Comparison of ENCODE assay signal across 12 cellular contexts in the genomic region with DNA sequence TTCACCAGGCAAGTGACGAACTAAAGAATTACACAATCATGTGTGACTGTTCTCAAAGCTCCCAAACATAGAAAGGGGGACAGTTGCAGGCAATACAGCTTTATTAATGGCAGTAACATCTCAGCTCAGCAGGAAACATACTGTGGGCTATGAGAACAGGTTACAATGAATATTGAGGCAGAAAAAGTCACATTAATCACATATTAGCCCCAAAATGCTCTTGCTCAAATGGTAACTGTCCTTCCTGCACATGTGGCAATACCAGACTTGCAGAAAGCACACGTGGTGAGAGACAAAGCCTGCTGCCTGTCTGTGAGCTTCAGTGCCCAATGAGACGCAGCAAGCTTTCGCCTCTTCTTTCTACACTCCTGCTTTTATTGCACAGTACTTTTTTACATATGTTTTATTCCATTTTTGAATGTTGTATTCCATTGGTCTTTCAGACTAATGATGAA.
DNase-seq lines count a peak whose midpoint lies in the region; ATAC-seq and TF ChIP-seq lines count a peak whose summit lies in the region.
"Had no signal": no experiment of that assay in that cellular context is flagged by ENCODE, and none has a peak within 500 bp of the region (broad histone marks: within the 10 kb centered on the region; RNA-seq: fewer than 3 reads in every experiment).

No MANE protein-coding gene starts in this region.

- H3K9me3 Mint-ChIP-seq in CD14-positive monocyte, result no peaks in the 10 kb centered on the region
- H3K9me3 Mint-ChIP-seq: CD4-positive, alpha-beta memory T cell; stimulated activated naive B cell treated with anti-CD40 and anti-IgM and Interleukin-4, amounts not matched to agents 10 μg/mL and 1 μg/mL and 100 μg/mL, for 72 hours had no signal

- H3K9me3 ChIP-seq in ascending aorta, result no peaks in the 10 kb centered on the region
- H3K9me3 ChIP-seq: mucosa of descending colon had no signal

- no peaks in the 10 kb centered on the region for H3K36me3 Mint-ChIP-seq in CD14-positive monocyte
- H3K36me3 Mint-ChIP-seq: CD4-positive, alpha-beta memory T cell; stimulated activated naive B cell treated with anti-CD40 and anti-IgM and Interleukin-4, amounts not matched to agents 10 μg/mL and 1 μg/mL and 100 μg/mL, for 72 hours had no signal

- H3K27me3 Mint-ChIP-seq in CD14-positive monocyte (ENCODE audit: low read depth in 3 of 3), result peaks cover 0 to 2% (median 2%) of the 10 kb centered on the region in 3 donors

- H3K4me3 Mint-ChIP-seq in CD14-positive monocyte, result peak overlapping the region in 1 of 2 donors; percentile 81
- H3K4me3 Mint-ChIP-seq: stimulated activated naive B cell treated with anti-CD40 and anti-IgM and Interleukin-4, amounts not matched to agents 10 μg/mL and 1 μg/mL and 100 μg/mL, for 72 hours had no signal

- peaks cover 24% of the 10 kb centered on the region for H3K4me1 Mint-ChIP-seq in CD14-positive monocyte

- peak; percentile 29 for DNase-seq in GM06990 (ENCODE audit: extremely low read depth, insufficient read length)
- DNase-seq in NOMO-1 treated with DMSO at 0.1 percent for 48 hours (lab: John Stamatoyannopoulos, UW; ENCODE audit: unreplicated experiment), result peak; percentile 53
- DNase-seq in NCI-H1105 treated with DMSO at 0.1 percent for 48 hours (lab: John Stamatoyannopoulos, UW), result no peak
- DNase-seq in ascending aorta (ENCODE audit: low spot score in 2 of 2), result no peak
- no peak for DNase-seq in CD14-positive monocyte (ENCODE audit: low spot score)
- DNase-seq in NCI-H128 (lab: John Stamatoyannopoulos, UW; ENCODE audit: unreplicated experiment), result no peak
- DNase-seq: CD4-positive, alpha-beta memory T cell; hippocampal formation; mucosa of descending colon; stimulated activated naive B cell treated with anti-CD40 and anti-IgM and Interleukin-4, amounts not matched to agents 10 μg/mL and 1 μg/mL and 100 μg/mL, for 72 hours had no signal

- peak overlapping the region in 1 of 7 donors; percentile 32 for H3K27ac Mint-ChIP-seq in CD14-positive monocyte
- H3K27ac Mint-ChIP-seq: stimulated activated naive B cell treated with anti-CD40 and anti-IgM and Interleukin-4, amounts not matched to agents 10 μg/mL and 1 μg/mL and 100 μg/mL, for 72 hours had no signal

- no peaks in the 10 kb centered on the region for H3K4me1 ChIP-seq in ascending aorta

- H3K27me3 ChIP-seq in GM06990 (replicated peaks; ENCODE audit: control insufficient read depth, insufficient read depth, low read length) (no peaks in the 10 kb centered on the region), ascending aorta (no peaks in the 10 kb centered on the region)

- intact Hi-C loops in ascending aorta (cut with DNase I), result no loop called here
- intact Hi-C loops in CD14-positive monocyte (cut with micrococcal nuclease), result no loop called here

- H3K4me3 ChIP-seq in GM06990 (replicated peaks; ENCODE audit: low read depth, low read length) (peak overlapping the region; percentile 25), ascending aorta (no peak overlapping the region)
- H3K4me3 ChIP-seq: mucosa of descending colon had no signal

- H3K27ac ChIP-seq in ascending aorta, result no peak overlapping the region

- TF ChIP-seq CTCF in GM06990 (IDR thresholded peaks at IDR 0.05; ENCODE audit: insufficient read depth, low read length, poor library complexity, severe bottlenecking), result no peak
- TF ChIP-seq CTCF in ascending aorta (IDR thresholded peaks at IDR 0.05), result no peak
- no peak for TF ChIP-seq CTCF in CD14-positive monocyte (IDR thresholded peaks at IDR 0.05)

- H3K36me3 ChIP-seq in GM06990 (ENCODE audit: control insufficient read depth, insufficient read depth, low read length) (no peaks in the 10 kb centered on the region), ascending aorta (no peaks in the 10 kb centered on the region)

- ATAC-seq in GM19025 (IDR thresholded peaks at IDR 0.05; ENCODE audit: low read depth, unreplicated experiment) (peak; percentile 46), HG02852 (IDR thresholded peaks at IDR 0.05; ENCODE audit: unreplicated experiment) (peak; percentile 56)
- ATAC-seq: mucosa of descending colon; stimulated activated naive B cell treated with anti-CD40 and anti-IgM and Interleukin-4, amounts not matched to agents 10 μg/mL and 1 μg/mL and 100 μg/mL, for 72 hours had no signal

Comparison
In these comparisons a context has a peak if more than half of its experiments do, and no peak if none do; other contexts are left out.
1. DNase-seq: peak in GM06990 (single experiment) and NOMO-1 treated with DMSO at 0.1 percent for 48 hours (single experiment); none in NCI-H1105 treated with DMSO at 0.1 percent for 48 hours (single experiment), ascending aorta (0 of 2), CD14-positive monocyte (single experiment) and NCI-H128 (single experiment).